Comparison of ENCODE assay signal across 7 cellular contexts in genomic region chr16:15145418-15146263, GRCh38. TPM values are rescaled to one million over a fixed set of nuclear protein-coding genes. Genes with fewer than 3 reads are reported as not detected.
DNase-seq lines count a peak whose midpoint lies in the region; ATAC-seq, FAIRE-seq and TF ChIP-seq lines count a peak whose summit lies in the region.
"Not testable (repeated sequence)": the region's sequence is repeated elsewhere in the genome, so short reads cannot be mapped to it uniquely, and the experiment has no call there.

No MANE protein-coding gene starts in this region.

- peaks cover 45 to 73% (median 68%) of the 10 kb centered on the region in 3 donors for H3K4me1 ChIP-seq in skeletal muscle tissue (ENCODE audit: control insufficient read depth in 3 of 3, insufficient read depth in 3 of 3, low read length in 3 of 3)

- H3K4me3 ChIP-seq in skeletal muscle tissue (ENCODE audit: low read length in 3 of 3): not testable (repeated sequence)

- in situ Hi-C loops in G401 (cut with HindIII; ENCODE audit: low sequenced_read_pairs): not testable (repeated sequence)

- not testable (repeated sequence) for FAIRE-seq in frontal cortex (lab: Jason Lieb, UNC)

- peak overlapping the region; percentile 50 to 79 (median 51) for H3K9ac ChIP-seq in skeletal muscle tissue (ENCODE audit: low read depth in 1 of 3, low read length in 3 of 3)

- DNase-seq in G401 (ENCODE audit: low spot score) (peak; percentile 66), frontal cortex (ENCODE audit: low spot score in 2 of 2) (peak; percentile 18 to 22), islet precursor cell (peak; percentile 35), nucleus accumbens (lab: John Stamatoyannopoulos, UW) (peak in 51 of 56 donors; percentile 11 to 87 (median 71))

- peak; percentile 11; the same call in 2 of the 3 replicates for ATAC-seq in SK-N-SH treated with all-trans-retinoic acid at 6 μM for 48 hours

- H3K36me3 ChIP-seq in skeletal muscle tissue (ENCODE audit: control insufficient read depth in 3 of 3, insufficient read depth in 3 of 3, low read length in 3 of 3): not testable (repeated sequence)

- H3K9me3 ChIP-seq in skeletal muscle tissue (ENCODE audit: control insufficient read depth in 3 of 3, low read length in 3 of 3): not testable (repeated sequence)

- H3K27ac ChIP-seq in cingulate gyrus (ENCODE audit: low read depth, low read length) (peak overlapping the region; percentile 75), skeletal muscle tissue (ENCODE audit: low read depth, low read length) (peak overlapping the region; percentile 70)

- H3K27me3 ChIP-seq in skeletal muscle tissue (ENCODE audit: control insufficient read depth in 3 of 3, insufficient read depth in 3 of 3, low read length in 3 of 3): not testable (repeated sequence)

TF ChIP-seq in SK-N-SH treated with all-trans-retinoic acid at 6 μM for 48 hours, 23 proteins besides CTCF, POLR2A, EP300 and RAD21:
- TF ChIP-seq TCF4 (CRISPR knock-in tag; IDR thresholded peaks at IDR 0.05; ENCODE audit: borderline replicate concordance): 0 out of 2 replicates have a peak, but pooled peaks have one; percentile 23

RNA-seq across cellular contexts. Expression of gene RRN3, which starts 51.6 kb away (rescaled TPM):
- 23.8 and 25.5 TPM in 2 replicates for total RNA-seq in G401 (2014; rRNA removed; shearing (Covaris generic))
- total RNA-seq in frontal cortex: 84.4 TPM
- total RNA-seq in skeletal muscle tissue: 26.6 TPM

Comparison
In these comparisons a context has a peak if more than half of its experiments do, and no peak if none do; other contexts are left out.
1. DNase-seq: peak in every context shown above with its lines; median percentile 71 in nucleus accumbens; 66 in G401; 35 in islet precursor cell; 20 in frontal cortex.